15 cellular contexts compared by ENCODE assay signal in the genomic region with DNA sequence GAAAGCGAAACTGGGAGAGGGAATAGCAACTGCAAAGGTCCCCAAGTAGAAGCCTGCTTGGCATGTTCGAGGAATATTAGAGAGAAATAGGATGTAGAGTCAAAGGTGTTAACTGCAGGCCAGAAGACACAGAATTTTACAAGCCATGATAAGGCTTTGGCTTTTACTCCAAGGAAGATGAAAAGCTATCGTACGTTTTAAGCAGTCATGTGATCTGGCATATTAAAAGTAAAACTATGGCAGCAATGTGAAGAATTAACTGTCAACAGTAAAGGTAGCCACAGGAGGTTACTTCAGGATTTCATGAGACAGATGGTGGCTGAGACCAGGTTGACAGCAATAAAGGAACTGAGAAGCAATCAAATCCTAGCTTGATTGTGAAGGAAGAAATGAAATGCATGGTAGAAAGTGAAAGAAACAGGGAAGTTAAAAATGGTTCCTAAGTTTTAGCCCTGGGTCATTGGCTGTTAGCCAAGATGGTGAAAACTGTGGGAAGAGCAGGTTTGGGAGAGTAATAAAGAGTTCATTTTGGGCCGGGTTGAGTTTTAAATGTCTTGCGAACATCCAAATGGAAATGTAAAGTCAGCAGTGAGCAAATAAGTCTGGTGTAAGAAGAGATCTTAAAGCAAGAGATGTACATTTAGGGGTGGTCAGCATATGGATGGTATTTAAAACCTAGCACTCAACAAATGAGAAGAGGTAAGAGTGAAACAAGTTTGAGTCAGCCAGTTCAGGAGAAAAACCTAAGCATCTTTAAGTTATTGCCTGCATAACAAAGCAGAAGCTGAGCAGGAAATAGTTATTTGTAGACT. TPM values are rescaled to one million over a fixed set of nuclear protein-coding genes. Genes with fewer than 3 reads are reported as not detected.
DNase-seq lines count a peak whose midpoint lies in the region; ATAC-seq and TF ChIP-seq lines count a peak whose summit lies in the region.
"Had no signal": no experiment of that assay in that cellular context is flagged by ENCODE, and none has a peak within 500 bp of the region (broad histone marks: within the 10 kb centered on the region; RNA-seq: fewer than 3 reads in every experiment).

No MANE protein-coding gene starts in this region.

- H3K36me3 ChIP-seq in OCI-LY7 (ENCODE audit: insufficient read depth, low read length) (peaks cover 63% of the 10 kb centered on the region), neutrophil (peaks cover 53% of the 10 kb centered on the region), ascending aorta (peaks cover 21 to 43% of the 10 kb centered on the region in 2 donors)

- TF ChIP-seq CTCF in OCI-LY7 (conservative IDR thresholded peaks at IDR 0.05; ENCODE audit: low read length): no peak
- TF ChIP-seq CTCF in neutrophil (IDR thresholded peaks at IDR 0.05): no peak
- TF ChIP-seq CTCF in GM10248 (IDR thresholded peaks at IDR 0.05; ENCODE audit: control extremely low read depth, extremely low read depth, low read depth, missing control alignments): no peak
- TF ChIP-seq CTCF in ascending aorta (IDR thresholded peaks at IDR 0.05): no peak

- H3K79me2 ChIP-seq in OCI-LY7 (ENCODE audit: insufficient read depth, low read depth, low read length): peaks cover 30% of the 10 kb centered on the region

- H3K9me2 ChIP-seq in OCI-LY7 (ENCODE audit: insufficient read depth, low read length): no peaks in the 10 kb centered on the region

- peak overlapping the region; percentile 22 for H3K27ac Mint-ChIP-seq in central memory CD8-positive, alpha-beta T cell (ENCODE audit: low read depth)
- H3K27ac Mint-ChIP-seq: activated CD4-positive, alpha-beta T cell treated with anti-CD3 and anti-CD28 coated beads, Interleukin-2, amount 10 ng/mL, durations not matched to agents 7 days and 5 days; activated naive CD4-positive, alpha-beta T cell treated with anti-CD3 and anti-CD28 coated beads, Interleukin-2, amount 50 U/mL, for 24 hours had no signal

- CTCF ChIA-PET in OCI-LY7 (lab: Charles Lee; ENCODE audit: unreplicated experiment): no interaction called here
- CTCF ChIA-PET in GM10248 (lab: Yijun Ruan, JAX): interaction anchor here (1.2 to 1.6 kb wide), 5 partner anchors 8 to 27 kb away, joined by 3 to 5 read pairs (median 4); partner anchors contain the start of gene TTC33

- no peak overlapping the region for H3K4me3 Mint-ChIP-seq in central memory CD8-positive, alpha-beta T cell
- H3K4me3 Mint-ChIP-seq: activated CD4-positive, alpha-beta T cell treated with anti-CD3 and anti-CD28 coated beads, Interleukin-2, amount 10 ng/mL, durations not matched to agents 7 days and 5 days; activated naive CD4-positive, alpha-beta T cell treated with anti-CD3 and anti-CD28 coated beads, Interleukin-2, amount 50 U/mL, for 24 hours had no signal

- H3K27me3 ChIP-seq in neutrophil (no peaks in the 10 kb centered on the region), ascending aorta (no peaks in the 10 kb centered on the region)
- H3K27me3 ChIP-seq: tibial nerve had no signal

- H2AFZ ChIP-seq in OCI-LY7 (ENCODE audit: low read length): no peak overlapping the region

- POLR2A ChIA-PET in OCI-LY7 (lab: Charles Lee): interaction anchor here (1.0 to 1.8 kb wide), 3 partner anchors 15 to 17 kb away, joined by 3 to 8 read pairs (median 7); no protein-coding TSS in a partner anchor
- POLR2A ChIA-PET in GM10248 (lab: Yijun Ruan, JAX): interaction anchor here (0.6 kb wide), 1 partner anchor 24 kb away, joined by 3 read pairs; no protein-coding TSS in a partner anchor

- intact Hi-C loops in OCI-LY7 (cut with micrococcal nuclease; ENCODE audit: unreplicated experiment): no loop called here
- intact Hi-C loops in ascending aorta (cut with DNase I): no loop called here

- H3K9me3 ChIP-seq in OCI-LY7 (ENCODE audit: low read length): no peaks in the 10 kb centered on the region
- H3K9me3 ChIP-seq in neutrophil: no peaks in the 10 kb centered on the region
- H3K9me3 ChIP-seq in ascending aorta: no peaks in the 10 kb centered on the region
- H3K9me3 ChIP-seq: tibial nerve had no signal

- peaks cover 44% of the 10 kb centered on the region for H3K36me3 Mint-ChIP-seq in central memory CD8-positive, alpha-beta T cell (ENCODE audit: insufficient read depth)

- peaks cover 11% of the 10 kb centered on the region; the same call in 1 of the 2 replicates for H4K20me1 ChIP-seq in OCI-LY7 (ENCODE audit: insufficient read depth, low read length)

- TSS peak; percentile 24 for BruUV-seq in OCI-LY7 (replicated peaks; lab: Mats Ljungman, UMichigan)

- H3K9me3 Mint-ChIP-seq in central memory CD8-positive, alpha-beta T cell: no peaks in the 10 kb centered on the region
- H3K9me3 Mint-ChIP-seq: activated CD4-positive, alpha-beta T cell treated with anti-CD3 and anti-CD28 coated beads, Interleukin-2, amount 10 ng/mL, durations not matched to agents 7 days and 5 days; activated naive CD4-positive, alpha-beta T cell treated with anti-CD3 and anti-CD28 coated beads, Interleukin-2, amount 50 U/mL, for 24 hours had no signal

- H3K4me3 ChIP-seq in OCI-LY7 (ENCODE audit: low read depth, low read length, poor library complexity, severe bottlenecking) (no peak overlapping the region), neutrophil (ENCODE audit: low read depth in 1 of 2, low read length in 1 of 2) (no peak overlapping the region), ascending aorta (no peak overlapping the region)
- H3K4me3 ChIP-seq: tibial nerve had no signal

- DNase-seq in OCI-LY7 (ENCODE audit: low spot score) (no peak), T1000 (lab: John Stamatoyannopoulos, UW) (no peak), GM10248 (ENCODE audit: extremely low spot score) (no peak), ascending aorta (ENCODE audit: low spot score in 2 of 2) (no peak)
- DNase-seq in central memory CD8-positive, alpha-beta T cell (ENCODE audit: low spot score in 2 of 2): no peak
- DNase-seq in stimulated activated CD8-positive, alpha-beta memory T cell treated with anti-CD3 and anti-CD28 coated beads, Interleukin-4, amount 100 ng/mL, for 48 hours: no peak
- DNase-seq: activated CD4-positive, alpha-beta T cell treated with anti-CD3 and anti-CD28 coated beads, Interleukin-2, amount 10 ng/mL, durations not matched to agents 7 days and 5 days; COR-L47; cortex of kidney; NCI-H187; NK-92 treated with Interleukin-12 subunit alpha and Interleukin-12 subunit beta, amount 100 ng/mL, for 24 hours had no signal

- H3K4me1 ChIP-seq in OCI-LY7 (ENCODE audit: insufficient read depth, low read length, poor library complexity, severe bottlenecking): peaks cover 9% of the 10 kb centered on the region
- peaks cover 41% of the 10 kb centered on the region in 2 experiments for H3K4me1 ChIP-seq in neutrophil (ENCODE audit: control insufficient read depth in 1 of 2, insufficient read depth in 1 of 2, low read depth in 1 of 2, low read length in 1 of 2)
- H3K4me1 ChIP-seq in ascending aorta: peaks cover 0 to 3% of the 10 kb centered on the region in 2 donors

- no peak overlapping the region for H3K4me2 ChIP-seq in OCI-LY7 (ENCODE audit: low read length)

- peaks cover 28% of the 10 kb centered on the region for H3K4me1 Mint-ChIP-seq in central memory CD8-positive, alpha-beta T cell

- H3K27ac ChIP-seq in OCI-LY7 (ENCODE audit: low read depth, low read length, poor library complexity, severe bottlenecking) (no peak overlapping the region), neutrophil (peak overlapping the region; percentile 70), ascending aorta (no peak overlapping the region)
- H3K27ac ChIP-seq: tibial nerve had no signal

- ATAC-seq in GM19351 (IDR thresholded peaks at IDR 0.05; ENCODE audit: unreplicated experiment): peak; percentile 51
- ATAC-seq in central memory CD8-positive, alpha-beta T cell (replicated peaks; ENCODE audit: extremely low read depth, poor library complexity, severe bottlenecking): no peak

- H3K27me3 Mint-ChIP-seq in central memory CD8-positive, alpha-beta T cell: no peaks in the 10 kb centered on the region
- H3K27me3 Mint-ChIP-seq: activated CD4-positive, alpha-beta T cell treated with anti-CD3 and anti-CD28 coated beads, Interleukin-2, amount 10 ng/mL, durations not matched to agents 7 days and 5 days; activated naive CD4-positive, alpha-beta T cell treated with anti-CD3 and anti-CD28 coated beads, Interleukin-2, amount 50 U/mL, for 24 hours had no signal

RNA-seq across cellular contexts. Expression of gene TTC33, which starts 20.3 kb away (rescaled TPM):
- 15.9 and 22.9 TPM in 2 replicates for total RNA-seq in OCI-LY7 (2014; rRNA removed; shearing (Covaris generic))
- total RNA-seq in OCI-LY7 (2022) (18.7 and 20.5 TPM in 2 replicates), ascending aorta (7.0 TPM)

RNA-seq across cellular contexts. Expression of gene PRKAA1, which starts 22.1 kb away (rescaled TPM):
- 17.9 and 30.0 TPM in 2 replicates for total RNA-seq in OCI-LY7 (2014; rRNA removed; shearing (Covaris generic))
- total RNA-seq in OCI-LY7 (2022) (46.3 and 47.5 TPM in 2 replicates), ascending aorta (90.3 TPM)

RNA-seq across cellular contexts. Expression of gene RPL37, which starts 59.0 kb away (rescaled TPM):
- total RNA-seq in OCI-LY7 (2014; rRNA removed; shearing (Covaris generic)): 2,743 and 2,779 TPM in 2 replicates
- 1,857 and 1,905 TPM in 2 replicates for total RNA-seq in OCI-LY7 (2022)
- 22.1 TPM for total RNA-seq in ascending aorta

Comparison
In these comparisons a context has a peak if more than half of its experiments do, and no peak if none do; other contexts are left out.
1. RNA of gene RPL37, which starts 59.0 kb away (total RNA-seq): 1,857 to 2,779 TPM in OCI-LY7; 22.1 TPM in ascending aorta (single experiment); every median in the first group is over 10 times any median in the second.